Comparison of ENCODE assay signal across 11 cellular contexts in the genomic region with DNA sequence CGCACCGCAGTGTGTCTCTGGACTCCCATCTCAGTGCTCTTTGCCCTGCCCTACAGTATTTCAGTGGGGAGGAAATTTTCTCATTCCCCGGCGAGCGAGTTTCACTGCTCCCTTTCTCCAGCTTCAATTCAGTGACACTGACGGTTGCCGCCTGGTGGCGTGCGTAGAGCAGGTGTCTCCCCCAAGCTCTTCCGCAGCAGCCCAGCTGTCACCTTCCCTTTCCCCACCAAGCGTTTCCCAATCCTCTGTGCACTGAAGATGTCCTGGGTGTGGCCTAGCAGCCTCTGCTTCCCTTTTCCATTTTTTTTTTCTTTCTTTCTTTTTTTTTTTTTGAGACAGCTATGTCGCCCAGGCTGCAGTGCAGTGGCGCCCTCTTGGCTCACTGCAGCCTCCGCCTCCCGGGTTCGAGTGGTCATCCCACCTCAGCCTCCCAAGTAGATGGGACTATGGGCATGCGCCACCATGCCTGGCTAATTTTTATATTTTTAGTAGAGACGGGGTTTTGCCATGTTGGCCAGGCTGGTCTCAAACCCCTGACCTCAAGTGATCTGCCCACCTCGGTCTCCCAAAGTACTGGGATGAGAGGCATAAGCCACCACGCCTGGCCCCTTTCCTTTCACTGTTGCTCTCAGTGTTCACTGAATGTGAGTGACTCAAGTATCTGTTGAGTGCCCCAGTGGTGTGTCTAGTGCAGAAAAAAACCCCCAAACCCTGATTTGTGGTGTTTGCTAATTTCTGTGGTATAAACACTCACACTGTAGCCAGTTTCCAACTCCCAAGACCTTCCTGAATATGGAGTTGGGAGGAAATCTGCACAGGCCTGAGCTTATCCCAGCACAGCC. TPM values are rescaled to one million over a fixed set of nuclear protein-coding genes. Genes with fewer than 3 reads are reported as not detected.
A peak's percentile ranks its signal among the peaks of the same experiment; 100 is the strongest.
DNase-seq lines count a peak whose midpoint lies in the region; ATAC-seq and TF ChIP-seq lines count a peak whose summit lies in the region.
"Had no signal": no experiment of that assay in that cellular context is flagged by ENCODE, and none has a peak within 500 bp of the region (broad histone marks: within the 10 kb centered on the region; RNA-seq: fewer than 3 reads in every experiment).

No MANE protein-coding gene starts in this region.

- peaks cover 0 to 31% of the 10 kb centered on the region in 2 donors for H3K36me3 Mint-ChIP-seq in activated naive CD4-positive, alpha-beta T cell treated with anti-CD3 and anti-CD28 coated beads, Interleukin-2, amount 50 U/mL, for 72 hours

- H3K27ac Mint-ChIP-seq in activated naive CD4-positive, alpha-beta T cell treated with anti-CD3 and anti-CD28 coated beads, Interleukin-2, amount 50 U/mL, for 72 hours: peak overlapping the region; percentile 5 to 18

- H3K9me3 ChIP-seq in OCI-LY7 (ENCODE audit: low read length) (no peaks in the 10 kb centered on the region), upper lobe of right lung (no peaks in the 10 kb centered on the region), Karpas-422 (ENCODE audit: low read length) (no peaks in the 10 kb centered on the region)

- intact Hi-C loops in OCI-LY7 (cut with micrococcal nuclease; ENCODE audit: unreplicated experiment): no loop called here
- intact Hi-C loops in left ventricle myocardium superior (cut with micrococcal nuclease): no loop called here
- intact Hi-C loops in upper lobe of right lung (cut with DNase I): loop anchor here (10.0 kb wide), 1 partner anchor 52 kb away; no protein-coding TSS in a partner anchor

- POLR2A ChIA-PET in OCI-LY7 (lab: Charles Lee): interaction anchor here (0.7 kb wide), 1 partner anchor 94 kb away, joined by 3 read pairs; no protein-coding TSS in a partner anchor

- H3K9me3 Mint-ChIP-seq in activated naive CD4-positive, alpha-beta T cell treated with anti-CD3 and anti-CD28 coated beads, Interleukin-2, amount 50 U/mL, for 72 hours: no peaks in the 10 kb centered on the region
- H3K9me3 Mint-ChIP-seq: naive B cell had no signal

- H3K27ac ChIP-seq in OCI-LY7 (ENCODE audit: low read depth, low read length, poor library complexity, severe bottlenecking): no peak overlapping the region
- H3K27ac ChIP-seq in upper lobe of right lung: no peak overlapping the region
- H3K27ac ChIP-seq in Karpas-422 (ENCODE audit: low read length): no peak overlapping the region

- peak overlapping the region; percentile 35; the same call in 1 of the 2 replicates for H3K4me2 ChIP-seq in OCI-LY7 (ENCODE audit: low read length)
- no peak overlapping the region for H3K4me2 ChIP-seq in Karpas-422 (ENCODE audit: low read depth, low read length, poor library complexity, severe bottlenecking)

- no peak overlapping the region for H3K9ac ChIP-seq in Karpas-422 (ENCODE audit: low read length)

- CTCF ChIA-PET in OCI-LY7 (lab: Charles Lee; ENCODE audit: unreplicated experiment): no interaction called here

- H3K4me1 ChIP-seq in OCI-LY7 (ENCODE audit: insufficient read depth, low read length, poor library complexity, severe bottlenecking): no peaks in the 10 kb centered on the region
- H3K4me1 ChIP-seq in upper lobe of right lung: peaks cover 10% of the 10 kb centered on the region
- H3K4me1 ChIP-seq in Karpas-422 (ENCODE audit: low read length): peaks cover 6% of the 10 kb centered on the region

- peak; percentile 79 for TF ChIP-seq CTCF in OCI-LY7 (conservative IDR thresholded peaks at IDR 0.05; ENCODE audit: low read length)
- peak; percentile 27 for TF ChIP-seq CTCF in upper lobe of right lung (IDR thresholded peaks at IDR 0.05)
- no peak for TF ChIP-seq CTCF in foreskin fibroblast (IDR thresholded peaks at IDR 0.05; ENCODE audit: low read depth, low read length)

- H3K36me3 ChIP-seq in OCI-LY7 (ENCODE audit: insufficient read depth, low read length) (no peaks in the 10 kb centered on the region), upper lobe of right lung (peaks cover 33% of the 10 kb centered on the region), Karpas-422 (ENCODE audit: insufficient read depth, low read length) (no peaks in the 10 kb centered on the region)

- DNase-seq in activated naive CD4-positive, alpha-beta T cell treated with anti-CD3 and anti-CD28 coated beads, Interleukin-2, amount 50 U/mL, for 72 hours (ENCODE audit: low spot score in 2 of 2): no peak
- DNase-seq in activated naive CD4-positive, alpha-beta T cell (lab: John Stamatoyannopoulos, UW): no peak
- DNase-seq in OCI-LY7 (ENCODE audit: low spot score) (peak; percentile 32), left ventricle myocardium superior (peak; percentile 71), upper lobe of right lung (peak; percentile 80), foreskin fibroblast (no peak), Karpas-422 (no peak), COLO829 (ENCODE audit: low spot score) (no peak)
- DNase-seq: activated CD8-positive, alpha-beta memory T cell treated with anti-CD3 and anti-CD28 coated beads, Interleukin-2, amount 50 U/mL, for 4 hours; DND-41; naive B cell had no signal

- peak in 1 of 2 donors; percentile 69 for ATAC-seq in activated naive CD4-positive, alpha-beta T cell treated with anti-CD3 and anti-CD28 coated beads, Interleukin-2, amount 50 U/mL, for 72 hours
- peak; percentile 79 for ATAC-seq in left ventricle myocardium superior
- ATAC-seq in upper lobe of right lung: peak; percentile 88

- no TSS peak for BruUV-seq in OCI-LY7 (replicated peaks; lab: Mats Ljungman, UMichigan)

- H2AFZ ChIP-seq in OCI-LY7 (ENCODE audit: low read length) (no peak overlapping the region), Karpas-422 (ENCODE audit: low read length) (no peak overlapping the region)

- H3K79me2 ChIP-seq in OCI-LY7 (ENCODE audit: insufficient read depth, low read depth, low read length) (no peaks in the 10 kb centered on the region), Karpas-422 (ENCODE audit: low read length) (no peaks in the 10 kb centered on the region)

- H4K20me1 ChIP-seq in OCI-LY7 (ENCODE audit: insufficient read depth, low read length) (no peaks in the 10 kb centered on the region), Karpas-422 (ENCODE audit: insufficient read depth, low read depth, low read length) (peaks cover 11% of the 10 kb centered on the region; the same call in 1 of the 2 replicates)

- no peak overlapping the region for H3K4me3 ChIP-seq in OCI-LY7 (ENCODE audit: low read depth, low read length, poor library complexity, severe bottlenecking)
- no peak overlapping the region for H3K4me3 ChIP-seq in upper lobe of right lung
- H3K4me3 ChIP-seq in foreskin fibroblast (ENCODE audit: low read depth in 1 of 2, low read length in 2 of 2): no peak overlapping the region
- no peak overlapping the region for H3K4me3 ChIP-seq in Karpas-422 (ENCODE audit: low read length)

- H3K27me3 ChIP-seq in upper lobe of right lung (no peaks in the 10 kb centered on the region), Karpas-422 (ENCODE audit: low read length) (no peaks in the 10 kb centered on the region)

- H3K9me2 ChIP-seq in OCI-LY7 (ENCODE audit: insufficient read depth, low read length): no peaks in the 10 kb centered on the region
- no peaks in the 10 kb centered on the region for H3K9me2 ChIP-seq in Karpas-422 (replicated peaks; ENCODE audit: insufficient read depth, low read length)

RNA-seq across cellular contexts. Expression of gene TNFRSF1B, which starts 30.1 kb away (rescaled TPM):
- 100 to 1,000 TPM in 1 of 2 donors, 10 to 100 TPM in 1; 98.1 to 143 TPM for total RNA-seq in activated naive CD4-positive, alpha-beta T cell treated with anti-CD3 and anti-CD28 coated beads, Interleukin-2, amount 50 U/mL, for 72 hours
- not detected in 2 replicates for total RNA-seq in OCI-LY7 (2014; rRNA removed; shearing (Covaris generic))
- total RNA-seq in OCI-LY7 (2022): not detected in 2 replicates
- total RNA-seq in left ventricle myocardium superior: 13.0 TPM
- 62.4 TPM for total RNA-seq in upper lobe of right lung
- not detected in 2 replicates for total RNA-seq in Karpas-422 (2014; rRNA removed; shearing (Covaris generic); ENCODE audit: low replicate concordance)

RNA-seq across cellular contexts. Expression of gene VPS13D, which starts 33.0 kb away (rescaled TPM):
- total RNA-seq in activated naive CD4-positive, alpha-beta T cell treated with anti-CD3 and anti-CD28 coated beads, Interleukin-2, amount 50 U/mL, for 72 hours: 10 to 100 TPM; 31.2 to 40.7 TPM
- total RNA-seq in OCI-LY7 (2014; rRNA removed; shearing (Covaris generic)): 23.0 and 23.9 TPM in 2 replicates
- total RNA-seq in OCI-LY7 (2022) (39.2 and 45.3 TPM in 2 replicates), left ventricle myocardium superior (112 TPM), upper lobe of right lung (74.7 TPM)
- 30.9 and 36.2 TPM in 2 replicates for total RNA-seq in Karpas-422 (2014; rRNA removed; shearing (Covaris generic); ENCODE audit: low replicate concordance)

Comparison
In these comparisons a context has a peak if more than half of its experiments do, and no peak if none do; other contexts are left out.
1. DNase-seq: peak in OCI-LY7 (single experiment), left ventricle myocardium superior (single experiment) and upper lobe of right lung (single experiment); none in activated naive CD4-positive, alpha-beta T cell treated with anti-CD3 and anti-CD28 coated beads, Interleukin-2, amount 50 U/mL, for 72 hours (0 of 2), activated naive CD4-positive, alpha-beta T cell (0 of 4), foreskin fibroblast (0 of 2), Karpas-422 (single experiment) and COLO829 (single experiment).
2. RNA of gene TNFRSF1B, which starts 30.1 kb away (total RNA-seq): 98.1 to 143 TPM in activated naive CD4-positive, alpha-beta T cell treated with anti-CD3 and anti-CD28 coated beads, Interleukin-2, amount 50 U/mL, for 72 hours, 62.4 TPM in upper lobe of right lung (single experiment) and 13.0 TPM in left ventricle myocardium superior (single experiment); not detected in OCI-LY7 and not detected in Karpas-422; every median in the first group is over 10 times any median in the second.